In genomic region chr3:122416966-122417365, GRCh38 we compare ENCODE assay signal across 1 cellular context.
TF ChIP-seq lines count a peak whose summit lies in the region.

No MANE protein-coding gene starts in this region.

TF ChIP-seq in H1, 55 proteins besides CTCF, POLR2A, EP300 and RAD21:
- TF ChIP-seq, protein P1, sequence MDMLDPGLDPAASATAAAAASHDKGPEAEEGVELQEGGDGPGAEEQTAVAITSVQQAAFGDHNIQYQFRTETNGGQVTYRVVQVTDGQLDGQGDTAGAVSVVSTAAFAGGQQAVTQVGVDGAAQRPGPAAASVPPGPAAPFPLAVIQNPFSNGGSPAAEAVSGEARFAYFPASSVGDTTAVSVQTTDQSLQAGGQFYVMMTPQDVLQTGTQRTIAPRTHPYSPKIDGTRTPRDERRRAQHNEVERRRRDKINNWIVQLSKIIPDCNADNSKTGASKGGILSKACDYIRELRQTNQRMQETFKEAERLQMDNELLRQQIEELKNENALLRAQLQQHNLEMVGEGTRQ (IDR thresholded peaks at IDR 0.05; ENCODE audit: low read length) = no peak
- TF ChIP-seq KDM1A (IDR thresholded peaks at IDR 0.05; ENCODE audit: borderline replicate concordance, low read length) = no peak
- no peak for TF ChIP-seq CTBP2 (IDR thresholded peaks at IDR 0.05; ENCODE audit: borderline replicate concordance, insufficient read depth, insufficient read length, low read length)
- no peak for TF ChIP-seq HDAC2 (IDR thresholded peaks at IDR 0.05; ENCODE audit: borderline replicate concordance in 1 of 2, low read depth in 2 of 2, low read length in 2 of 2)
- no peak for TF ChIP-seq SP1 (IDR thresholded peaks at IDR 0.05; ENCODE audit: low read depth, low read length)
- no peak for TF ChIP-seq NRF1 (IDR thresholded peaks at IDR 0.05; ENCODE audit: low read depth, low read length)
- TF ChIP-seq, protein P2, sequence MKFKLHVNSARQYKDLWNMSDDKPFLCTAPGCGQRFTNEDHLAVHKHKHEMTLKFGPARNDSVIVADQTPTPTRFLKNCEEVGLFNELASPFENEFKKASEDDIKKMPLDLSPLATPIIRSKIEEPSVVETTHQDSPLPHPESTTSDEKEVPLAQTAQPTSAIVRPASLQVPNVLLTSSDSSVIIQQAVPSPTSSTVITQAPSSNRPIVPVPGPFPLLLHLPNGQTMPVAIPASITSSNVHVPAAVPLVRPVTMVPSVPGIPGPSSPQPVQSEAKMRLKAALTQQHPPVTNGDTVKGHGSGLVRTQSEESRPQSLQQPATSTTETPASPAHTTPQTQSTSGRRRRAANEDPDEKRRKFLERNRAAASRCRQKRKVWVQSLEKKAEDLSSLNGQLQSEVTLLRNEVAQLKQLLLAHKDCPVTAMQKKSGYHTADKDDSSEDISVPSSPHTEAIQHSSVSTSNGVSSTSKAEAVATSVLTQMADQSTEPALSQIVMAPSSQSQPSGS (IDR thresholded peaks at IDR 0.05; ENCODE audit: low read length) = no peak
- no peak for TF ChIP-seq TEAD4 (IDR thresholded peaks at IDR 0.05; ENCODE audit: low read depth, low read length)
- TF ChIP-seq CHD1 (IDR thresholded peaks at IDR 0.05; ENCODE audit: low read depth, low read length) = no peak
- no peak for TF ChIP-seq CHD2 (IDR thresholded peaks at IDR 0.05; ENCODE audit: low read length)
- TF ChIP-seq GABPA (IDR thresholded peaks at IDR 0.05; ENCODE audit: borderline replicate concordance, insufficient read depth, low read length) = no peak
- TF ChIP-seq SRF (IDR thresholded peaks at IDR 0.05; ENCODE audit: low read depth, low read length) = no peak
- TF ChIP-seq ZNF274 (IDR thresholded peaks at IDR 0.05; ENCODE audit: borderline replicate concordance, extremely low read depth, low read length) = no peak
- no peak for TF ChIP-seq SIN3A (conservative IDR thresholded peaks at IDR 0.05 in 1 of 2, IDR thresholded peaks at IDR 0.05 in 1 of 2; ENCODE audit: low read depth in 1 of 2, low read length in 2 of 2)
- TF ChIP-seq CREB1 (IDR thresholded peaks at IDR 0.05) = no peak
